Comparison of ENCODE assay signal across 13 cellular contexts in genomic region chr13:105817498-105817897, GRCh38.
A peak's percentile ranks its signal among the peaks of the same experiment; 100 is the strongest.
DNase-seq lines count a peak whose midpoint lies in the region; ATAC-seq and TF ChIP-seq lines count a peak whose summit lies in the region.
"Had no signal": no experiment of that assay in that cellular context is flagged by ENCODE, and none has a peak within 500 bp of the region (broad histone marks: within the 10 kb centered on the region; RNA-seq: fewer than 3 reads in every experiment).

No MANE protein-coding gene starts in this region.

- H3K4me3 ChIP-seq in RWPE2 (ENCODE audit: severe bottlenecking) (no peak overlapping the region), iPS-20b (ENCODE audit: low read length) (peak overlapping the region; percentile 18; the same call in 1 of the 2 replicates)
- H3K4me3 ChIP-seq: SJSA1 had no signal

- H3K36me3 ChIP-seq in RWPE2 (ENCODE audit: low read depth) (no peaks in the 10 kb centered on the region), iPS-20b (ENCODE audit: insufficient read depth, low read depth, low read length) (no peaks in the 10 kb centered on the region)
- H3K36me3 ChIP-seq: BE2C, SJSA1 had no signal

- DNase-seq in ELF-1 (ENCODE audit: low read depth, low spot score), result peak; percentile 25
- no peak for DNase-seq in RWPE2 (ENCODE audit: low spot score)
- peak; percentile 17 for DNase-seq in renal cortical epithelial cell (ENCODE audit: low read depth)
- no peak for DNase-seq in activated naive CD4-positive, alpha-beta T cell treated with Interleukin-2 at 50 U/mL for 16 hours
- DNase-seq in activated CD4-positive, alpha-beta T cell treated with anti-CD3 and anti-CD28 coated beads for 1 hour, result no peak
- DNase-seq in NCI-H2196 (lab: John Stamatoyannopoulos, UW; ENCODE audit: unreplicated experiment), result no peak
- DNase-seq: BE2C; CD8-positive, alpha-beta memory T cell; NCI-H2107; NCI-H446 had no signal

- peak overlapping the region; percentile 26 for H3K27ac ChIP-seq in RWPE2 (ENCODE audit: poor library complexity, severe bottlenecking)
- H3K27ac ChIP-seq in iPS-20b (ENCODE audit: low read length), result no peak overlapping the region
- H3K27ac ChIP-seq: RWPE1, SJSA1 had no signal

- no peak overlapping the region for H3K9ac ChIP-seq in iPS-20b (ENCODE audit: low read depth, low read length)

- H3K9me3 ChIP-seq in RWPE2 (ENCODE audit: severe bottlenecking) (no peaks in the 10 kb centered on the region), iPS-20b (ENCODE audit: insufficient read depth, low read depth, low read length) (no peaks in the 10 kb centered on the region)
- H3K9me3 ChIP-seq: BE2C, SJSA1 had no signal

- TF ChIP-seq CTCF in RWPE2 (IDR thresholded peaks at IDR 0.05; ENCODE audit: poor library complexity, severe bottlenecking), result no peak

- no peak for ATAC-seq in RWPE2 (ENCODE audit: low read depth)

- H3K4me1 ChIP-seq in RWPE2 (ENCODE audit: insufficient read depth, poor library complexity, severe bottlenecking), result peaks cover 25% of the 10 kb centered on the region
- H3K4me1 ChIP-seq in iPS-20b (ENCODE audit: insufficient read depth, low read length), result peaks cover 12% of the 10 kb centered on the region
- H3K4me1 ChIP-seq: SJSA1 had no signal

- H3K27me3 ChIP-seq in RWPE2 (ENCODE audit: insufficient read depth, poor library complexity, severe bottlenecking) (no peaks in the 10 kb centered on the region), iPS-20b (ENCODE audit: insufficient read depth, low read length) (peaks cover 24% of the 10 kb centered on the region)
- H3K27me3 ChIP-seq: BE2C, SJSA1 had no signal

Comparison
In these comparisons a context has a peak if more than half of its experiments do, and no peak if none do; other contexts are left out.
1. DNase-seq: peak in ELF-1 (single experiment) and renal cortical epithelial cell (single experiment); none in RWPE2 (single experiment), activated naive CD4-positive, alpha-beta T cell treated with Interleukin-2 at 50 U/mL for 16 hours (single experiment), activated CD4-positive, alpha-beta T cell treated with anti-CD3 and anti-CD28 coated beads for 1 hour (single experiment) and NCI-H2196 (single experiment).